2 cellular contexts compared by ENCODE assay signal in the genomic region with DNA sequence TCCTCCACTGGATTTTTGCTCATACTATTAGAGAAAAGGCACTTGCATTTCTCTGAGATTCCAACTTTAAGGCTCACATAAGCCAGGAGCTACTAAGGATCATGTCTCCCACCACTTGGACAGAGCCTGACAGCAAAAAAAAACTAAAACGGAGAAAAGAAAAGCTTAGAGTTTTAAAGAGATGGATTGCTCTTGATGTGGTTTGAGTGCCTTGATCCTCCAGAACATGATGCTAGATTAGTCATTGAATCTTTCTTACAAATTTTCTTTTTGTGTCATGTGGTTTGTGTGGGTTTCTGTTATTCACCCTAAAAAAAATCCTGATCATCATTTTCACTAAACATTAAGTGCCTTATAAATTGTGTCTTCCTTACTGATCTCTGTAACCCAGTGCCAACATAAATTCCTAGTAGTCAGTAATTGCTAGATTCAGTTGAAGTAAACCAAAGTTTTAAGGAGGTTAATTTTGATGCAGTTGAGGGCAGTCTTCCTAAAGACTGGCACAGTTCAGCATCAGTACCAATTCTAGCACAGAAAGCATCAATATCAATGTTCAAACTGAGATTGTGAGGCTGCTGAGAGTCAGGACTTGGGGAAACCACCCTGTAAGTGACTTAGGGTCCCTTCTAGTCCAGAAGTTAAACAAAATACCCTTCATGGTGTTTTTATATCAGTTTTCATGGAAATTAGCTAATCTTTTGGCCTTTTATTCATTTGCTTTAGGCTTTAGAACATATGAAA.
TF ChIP-seq lines count a peak whose summit lies in the region.

No MANE protein-coding gene starts in this region.

TF ChIP-seq in GM23338, 12 proteins besides CTCF, POLR2A, EP300 and RAD21:
- TF ChIP-seq NANOG (IDR thresholded peaks at IDR 0.05; ENCODE audit: borderline replicate concordance) (no peak), ZNF331 (CRISPR knock-in tag; IDR thresholded peaks at IDR 0.05; ENCODE audit: low read depth) (no peak)

TF ChIP-seq in GM12891, 5 proteins besides CTCF, POLR2A, EP300 and RAD21:
- TF ChIP-seq SPI1 (IDR thresholded peaks at IDR 0.05; ENCODE audit: low read depth, low read length), result no peak
- TF ChIP-seq POLR2AphosphoS5 (IDR thresholded peaks at IDR 0.05; ENCODE audit: low read depth, low read length), result no peak
- TF ChIP-seq POU2F2 (IDR thresholded peaks at IDR 0.05; ENCODE audit: low read depth, low read length), result no peak
- no peak for TF ChIP-seq PAX5 (IDR thresholded peaks at IDR 0.05; ENCODE audit: insufficient read depth, low read length, severe bottlenecking)
- TF ChIP-seq TAF1 (IDR thresholded peaks at IDR 0.05; ENCODE audit: low read depth, low read length), result no peak
